Comparison of ENCODE assay signal across 8 cellular contexts in genomic region chr12:6201199-6201608, GRCh38. TPM values are rescaled to one million over a fixed set of nuclear protein-coding genes. Genes with fewer than 3 reads are reported as not detected.
DNase-seq lines count a peak whose midpoint lies in the region; ATAC-seq and TF ChIP-seq lines count a peak whose summit lies in the region.

No MANE protein-coding gene starts in this region.

- peaks cover 72% of the 10 kb centered on the region for H3K4me1 ChIP-seq in left ventricle myocardium inferior

- peak overlapping the region; percentile 98 for H3K27ac ChIP-seq in VCaP
- peak overlapping the region; percentile 92 for H3K27ac ChIP-seq in left ventricle myocardium inferior (replicated peaks)

- TF ChIP-seq CTCF in VCaP (conservative IDR thresholded peaks at IDR 0.05) (peak; percentile 39), left ventricle myocardium inferior (IDR thresholded peaks at IDR 0.05; ENCODE audit: borderline replicate concordance) (peak; percentile 8)

- no peaks in the 10 kb centered on the region for H3K36me3 ChIP-seq in left ventricle myocardium inferior

- H3K27me3 ChIP-seq in left ventricle myocardium inferior (ENCODE audit: low read depth) = peaks cover 23% of the 10 kb centered on the region

- no peaks in the 10 kb centered on the region for H3K9me3 ChIP-seq in left ventricle myocardium inferior (replicated peaks)

- ATAC-seq in HG03571 (IDR thresholded peaks at IDR 0.05; ENCODE audit: unreplicated experiment) = no peak

- H3K4me3 ChIP-seq in left ventricle myocardium inferior = peak overlapping the region; percentile 82
- peak overlapping the region; percentile 51 for H3K4me3 ChIP-seq in skeletal muscle cell (ENCODE audit: low read depth, low read length)

- intact Hi-C loops in left ventricle myocardium inferior (cut with micrococcal nuclease) = no loop called here

- DNase-seq in SIG-M5 treated with dmso at 0.1 percent for 504 hours (lab: John Stamatoyannopoulos, UW; ENCODE audit: unreplicated experiment) (peak; percentile 25), SIG-M5 (lab: John Stamatoyannopoulos, UW) (no peak), left ventricle myocardium inferior (no peak), skeletal muscle cell (ENCODE audit: low read depth) (no peak), MV-4-11 (lab: John Stamatoyannopoulos, UW) (no peak)
- no peak for DNase-seq in stimulated activated CD8-positive, alpha-beta memory T cell treated with anti-CD3 and anti-CD28 coated beads, Interleukin-4, amount 100 ng/mL, for 48 hours

RNA-seq across cellular contexts. Expression of gene CD9, which starts 1.0 kb away (rescaled TPM):
- total RNA-seq in left ventricle myocardium inferior = 55.5 TPM
